ENCODE assay signal across 1 cellular context in genomic region chr19:39126593-39127187, GRCh38.
TF ChIP-seq lines count a peak whose summit lies in the region.

No MANE protein-coding gene starts in this region.

TF ChIP-seq in GM12878, 131 proteins besides CTCF, POLR2A, EP300 and RAD21 (continued from another document):
- no peak for TF ChIP-seq HCFC1 (IDR thresholded peaks at IDR 0.05; ENCODE audit: low read length)
